ENCODE assay signal across 28 cellular contexts in genomic region chr6:91464201-91464600, GRCh38.
A peak's percentile ranks its signal among the peaks of the same experiment; 100 is the strongest.
DNase-seq lines count a peak whose midpoint lies in the region; ATAC-seq and TF ChIP-seq lines count a peak whose summit lies in the region.
"Had no signal": no experiment of that assay in that cellular context is flagged by ENCODE, and none has a peak within 500 bp of the region (broad histone marks: within the 10 kb centered on the region; RNA-seq: fewer than 3 reads in every experiment).

No MANE protein-coding gene starts in this region.

- no peak overlapping the region for H4K8ac ChIP-seq in mesendoderm (ENCODE audit: low read depth, low read length)
- H4K8ac ChIP-seq in H9 (replicated peaks; ENCODE audit: insufficient read length, low read depth, low read length), result no peak overlapping the region

- no peak overlapping the region for H3K14ac ChIP-seq in H9 (ENCODE audit: insufficient read depth, low read length)

- H3K27ac Mint-ChIP-seq in H9, result no peak overlapping the region
- H3K27ac Mint-ChIP-seq: activated CD8-positive, alpha-beta memory T cell treated with anti-CD3 and anti-CD28 coated beads, Interleukin-2, amount 10 ng/mL, durations not matched to agents 7 days and 5 days; brain; immature natural killer cell; stimulated activated memory B cell treated with anti-CD40 and anti-IgM and Interleukin-4, amounts not matched to agents 10 μg/mL and 1 μg/mL and 100 μg/mL, for 72 hours had no signal

- H2BK5ac ChIP-seq in mesendoderm (ENCODE audit: low read length), result no peak overlapping the region
- no peak overlapping the region for H2BK5ac ChIP-seq in H9 (ENCODE audit: insufficient read length, low read length)

- H2AFZ ChIP-seq in H9 (ENCODE audit: low read length), result no peak overlapping the region

- H3K9ac ChIP-seq in mesendoderm (ENCODE audit: low read length), result no peak overlapping the region
- H3K9ac ChIP-seq in H9 (ENCODE audit: extremely low read depth, insufficient read length, low read length), result no peak overlapping the region

- H3K18ac ChIP-seq in mesendoderm (ENCODE audit: low read length), result no peak overlapping the region
- H3K18ac ChIP-seq in H9 (ENCODE audit: insufficient read length, low read depth, low read length), result no peak overlapping the region

- H2BK15ac ChIP-seq in mesendoderm (replicated peaks; ENCODE audit: low read depth) (no peak overlapping the region), H9 (ENCODE audit: low read depth, low read length) (no peak overlapping the region)

- no peak overlapping the region for H2BK12ac ChIP-seq in H9 (ENCODE audit: insufficient read length, low read depth, low read length)

- H3K27ac ChIP-seq in mesendoderm (ENCODE audit: low read depth, low read length) (no peak overlapping the region), H9 (ENCODE audit: insufficient read length, low read depth, low read length) (no peak overlapping the region)
- H3K27ac ChIP-seq: adrenal gland, dorsolateral prefrontal cortex, right lobe of liver, upper lobe of left lung had no signal

- no peak for DNase-seq in mesendoderm
- no peak for DNase-seq in H9
- DNase-seq in nucleus accumbens (lab: John Stamatoyannopoulos, UW), result no peak
- DNase-seq in NCI-H82 (lab: John Stamatoyannopoulos, UW), result no peak
- DNase-seq: activated CD4-positive, CD25-positive, alpha-beta regulatory T cell; activated CD8-positive, alpha-beta memory T cell treated with anti-CD3 and anti-CD28 coated beads, Interleukin-2, amount 10 ng/mL, durations not matched to agents 7 days and 5 days; activated naive CD4-positive, alpha-beta T cell treated with Interleukin-2 at 50 U/mL for 16 hours; adrenal gland; C1 segment of cervical spinal cord; Calu3; dorsolateral prefrontal cortex; hypothalamus; immature natural killer cell; NCI-H1694; NCI-H446 treated with DMSO at 0.1 percent for 48 hours; posterior cingulate gyrus; right lobe of liver; RPMI8226; stimulated activated CD4-positive, alpha-beta T cell treated with anti-CD3 and anti-CD28 coated beads, Interleukin-4, amount 100 ng/mL, for 4 hours; substantia nigra; T-helper 1 cell; upper lobe of left lung had no signal

- H3K4me2 ChIP-seq in mesendoderm (ENCODE audit: low read length), result no peak overlapping the region
- no peak overlapping the region for H3K4me2 ChIP-seq in H9 (ENCODE audit: insufficient read depth, insufficient read length, low read length)

- no peaks in the 10 kb centered on the region for H3K27me3 ChIP-seq in mesendoderm (ENCODE audit: insufficient read depth, low read length, poor library complexity)
- H3K27me3 ChIP-seq in H9 (ENCODE audit: insufficient read depth, low read length), result no peaks in the 10 kb centered on the region
- H3K27me3 ChIP-seq: adrenal gland, dorsolateral prefrontal cortex, right lobe of liver, upper lobe of left lung had no signal

- H2BK20ac ChIP-seq in H9 (ENCODE audit: low read depth, low read length, poor library complexity, severe bottlenecking), result no peak overlapping the region

- H3K79me1 ChIP-seq in mesendoderm (ENCODE audit: low read length), result no peaks in the 10 kb centered on the region
- H3K79me1 ChIP-seq in H9 (ENCODE audit: insufficient read depth, low read depth, low read length, poor library complexity, severe bottlenecking), result no peaks in the 10 kb centered on the region

- no peaks in the 10 kb centered on the region for H3K9me3 Mint-ChIP-seq in H9
- H3K9me3 Mint-ChIP-seq: stimulated activated memory B cell treated with anti-CD40 and anti-IgM and Interleukin-4, amounts not matched to agents 10 μg/mL and 1 μg/mL and 100 μg/mL, for 72 hours had no signal

- no peak overlapping the region for H3K23ac ChIP-seq in mesendoderm (ENCODE audit: low read length)
- H3K23ac ChIP-seq in H9 (ENCODE audit: insufficient read length, low read depth, low read length), result no peak overlapping the region

- no peak overlapping the region for H2AK5ac ChIP-seq in mesendoderm (ENCODE audit: low read length)
- H2AK5ac ChIP-seq in H9 (ENCODE audit: insufficient read length, low read length), result no peak overlapping the region

- H3T11ph ChIP-seq in H9 (ENCODE audit: low read length), result no peak overlapping the region

- H2BK120ac ChIP-seq in mesendoderm (ENCODE audit: low read depth, low read length) (no peak overlapping the region), H9 (ENCODE audit: low read depth, low read length, poor library complexity, severe bottlenecking) (no peak overlapping the region)

- H3K27me3 Mint-ChIP-seq in H9 (ENCODE audit: low read depth), result peaks cover 3% of the 10 kb centered on the region; the same call in 1 of the 2 replicates
- H3K27me3 Mint-ChIP-seq: activated CD8-positive, alpha-beta memory T cell treated with anti-CD3 and anti-CD28 coated beads, Interleukin-2, amount 10 ng/mL, durations not matched to agents 7 days and 5 days; stimulated activated memory B cell treated with anti-CD40 and anti-IgM and Interleukin-4, amounts not matched to agents 10 μg/mL and 1 μg/mL and 100 μg/mL, for 72 hours had no signal

- H3K36me3 Mint-ChIP-seq in H9 (ENCODE audit: insufficient read depth in 1 of 3, low read depth in 3 of 3), result no peaks in the 10 kb centered on the region
- H3K36me3 Mint-ChIP-seq: activated CD8-positive, alpha-beta memory T cell treated with anti-CD3 and anti-CD28 coated beads, Interleukin-2, amount 10 ng/mL, durations not matched to agents 7 days and 5 days; brain; stimulated activated memory B cell treated with anti-CD40 and anti-IgM and Interleukin-4, amounts not matched to agents 10 μg/mL and 1 μg/mL and 100 μg/mL, for 72 hours had no signal

- TF ChIP-seq CTCF in H9 (conservative IDR thresholded peaks at IDR 0.05), result no peak

- no peaks in the 10 kb centered on the region for H3K36me3 ChIP-seq in mesendoderm (ENCODE audit: control insufficient read depth, insufficient read depth, low read length)
- H3K36me3 ChIP-seq: adrenal gland, right lobe of liver, upper lobe of left lung had no signal

- no peak overlapping the region for H4K91ac ChIP-seq in H9 (ENCODE audit: insufficient read length, low read depth, low read length)

- no peak overlapping the region for H3K4me3 ChIP-seq in mesendoderm (ENCODE audit: low read length)
- H3K4me3 ChIP-seq: adrenal gland, dorsolateral prefrontal cortex, right lobe of liver, upper lobe of left lung had no signal

- no CpG with 5 or more reads among the region's 1 CpG for WGBS in mesendoderm (ENCODE audit: extremely low coverage, insufficient coverage, low lambda C conversion rate)
- no CpG with 5 or more reads among the region's 1 CpG for WGBS in H9 (ENCODE audit: extremely low coverage, insufficient read length, low lambda C conversion rate)

- no peak overlapping the region for H4K5ac ChIP-seq in mesendoderm (ENCODE audit: low read length)
- no peak overlapping the region for H4K5ac ChIP-seq in H9 (ENCODE audit: insufficient read length, low read depth, low read length)

- H3K23me2 ChIP-seq in H9 (ENCODE audit: insufficient read length, low read depth, low read length, poor library complexity, severe bottlenecking), result no peaks in the 10 kb centered on the region

- H3K4me1 ChIP-seq in mesendoderm (ENCODE audit: control insufficient read depth, low read depth, low read length) (no peaks in the 10 kb centered on the region), H9 (ENCODE audit: insufficient read depth, low read length) (no peaks in the 10 kb centered on the region)
- H3K4me1 ChIP-seq: adrenal gland, right lobe of liver, upper lobe of left lung had no signal

- H3K4ac ChIP-seq in mesendoderm (ENCODE audit: low read depth, low read length) (no peak overlapping the region), H9 (ENCODE audit: low read depth, low read length) (no peak overlapping the region)

- H3K79me2 ChIP-seq in mesendoderm (ENCODE audit: control insufficient read depth, insufficient read depth, low read length) (no peaks in the 10 kb centered on the region), H9 (ENCODE audit: insufficient read depth, low read length) (no peaks in the 10 kb centered on the region)

- no peaks in the 10 kb centered on the region for H4K20me1 ChIP-seq in H9 (ENCODE audit: control insufficient read depth, insufficient read depth, insufficient read length)

- no peak overlapping the region for H3K4me3 Mint-ChIP-seq in H9
- H3K4me3 Mint-ChIP-seq: activated CD8-positive, alpha-beta memory T cell treated with anti-CD3 and anti-CD28 coated beads, Interleukin-2, amount 10 ng/mL, durations not matched to agents 7 days and 5 days; brain; immature natural killer cell; stimulated activated memory B cell treated with anti-CD40 and anti-IgM and Interleukin-4, amounts not matched to agents 10 μg/mL and 1 μg/mL and 100 μg/mL, for 72 hours had no signal

- H3K56ac ChIP-seq in mesendoderm (ENCODE audit: low read length), result no peak overlapping the region
- no peak overlapping the region for H3K56ac ChIP-seq in H9 (ENCODE audit: insufficient read length, low read depth, low read length)

- H3K9me3 ChIP-seq in H9 (ENCODE audit: control insufficient read depth, low read depth, low read length), result no peaks in the 10 kb centered on the region
- H3K9me3 ChIP-seq: adrenal gland, right lobe of liver, upper lobe of left lung had no signal

- no peaks in the 10 kb centered on the region for H3K4me1 Mint-ChIP-seq in H9
- H3K4me1 Mint-ChIP-seq: activated CD8-positive, alpha-beta memory T cell treated with anti-CD3 and anti-CD28 coated beads, Interleukin-2, amount 10 ng/mL, durations not matched to agents 7 days and 5 days; brain; stimulated activated memory B cell treated with anti-CD40 and anti-IgM and Interleukin-4, amounts not matched to agents 10 μg/mL and 1 μg/mL and 100 μg/mL, for 72 hours had no signal

- ATAC-seq in GM19043 (IDR thresholded peaks at IDR 0.05; ENCODE audit: low read depth, unreplicated experiment) (peak; percentile 90), GM21825 (IDR thresholded peaks at IDR 0.05; ENCODE audit: unreplicated experiment) (peak; percentile 86), HG03342 (IDR thresholded peaks at IDR 0.05; ENCODE audit: unreplicated experiment) (peak; percentile 78)
- ATAC-seq: activated CD8-positive, alpha-beta memory T cell treated with anti-CD3 and anti-CD28 coated beads, Interleukin-2, amount 10 ng/mL, durations not matched to agents 7 days and 5 days; left lobe of liver; stimulated activated memory B cell treated with anti-CD40 and anti-IgM and Interleukin-4, amounts not matched to agents 10 μg/mL and 1 μg/mL and 100 μg/mL, for 72 hours had no signal
